24 cellular contexts compared by ENCODE assay signal in genomic region chr17:32899240-32900013, GRCh38. TPM values are rescaled to one million over a fixed set of nuclear protein-coding genes. Genes with fewer than 3 reads are reported as not detected.
"Had no signal": no experiment of that assay in that cellular context is flagged by ENCODE, and none has a peak within 500 bp of the region (broad histone marks: within the 10 kb centered on the region; RNA-seq: fewer than 3 reads in every experiment).

No MANE protein-coding gene starts in this region.

- H3K27me3 ChIP-seq: stomach, thyroid gland, vagina had no signal

- H3K4me3 ChIP-seq: heart right ventricle, lower lobe of right lung, mucosa of descending colon, stomach, thyroid gland, vagina had no signal

- H3K9me3 ChIP-seq: heart right ventricle, lower lobe of right lung, mucosa of descending colon, stomach, thyroid gland, vagina had no signal

- H3K27ac ChIP-seq: heart right ventricle, lower lobe of right lung, parathyroid adenoma, stomach, thyroid gland, vagina had no signal

- DNase-seq: cortex of kidney; effector memory CD8-positive, alpha-beta T cell; foreskin fibroblast; glutamatergic neuron; heart right ventricle; hypothalamus; immature natural killer cell; islet precursor cell; left ventricle myocardium superior; lower lobe of right lung; mesenchymal stem cell; mucosa of descending colon; naive B cell; stimulated activated CD4-positive, alpha-beta T cell treated with anti-CD3 and anti-CD28 coated beads, Interleukin-2, amount 100 ng/mL, for 24 hours; stimulated activated CD4-positive, alpha-beta T cell treated with anti-CD3 and anti-CD28 coated beads, Interleukin-4, amount 100 ng/mL, for 24 hours; stimulated activated naive CD4-positive, alpha-beta T cell treated with Interleukin-2 at 50 U/mL for 16 hours; stomach; thyroid gland; trophoblast cell had no signal

- H3K79me2 ChIP-seq: parathyroid adenoma had no signal

- H2AFZ ChIP-seq: parathyroid adenoma had no signal

- H3K4me1 ChIP-seq: heart right ventricle, lower lobe of right lung, parathyroid adenoma, thyroid gland, vagina had no signal

- H3K9ac ChIP-seq: parathyroid adenoma had no signal

- ATAC-seq: effector memory CD8-positive, alpha-beta T cell; heart right ventricle; left ventricle myocardium superior; lower lobe of right lung; mucosa of descending colon; natural killer cell treated with Interleukin-12 subunit alpha and Interleukin-12 subunit beta and Interleukin-15 and Interleukin-18, amount 100 ng/mL, for 72 hours; sciatic nerve; stimulated activated effector memory CD8-positive, alpha-beta T cell treated with anti-CD3 and anti-CD28 coated beads, Interleukin-12 subunit alpha, Interleukin-12 subunit beta, amount 100 ng/mL, for 72 hours had no signal

- H3K36me3 ChIP-seq: heart right ventricle, lower lobe of right lung, stomach, thyroid gland, vagina had no signal

RNA-seq across cellular contexts. Expression of gene TMEM98, which starts 28.5 kb away (rescaled TPM):
- polyA plus RNA-seq: immature natural killer cell had no signal
